Comparison of ENCODE assay signal across 25 cellular contexts in genomic region chr16:26772503-26772902, GRCh38.
DNase-seq lines count a peak whose midpoint lies in the region; ATAC-seq, FAIRE-seq and TF ChIP-seq lines count a peak whose summit lies in the region.
"Had no signal": no experiment of that assay in that cellular context is flagged by ENCODE, and none has a peak within 500 bp of the region (broad histone marks: within the 10 kb centered on the region; RNA-seq: fewer than 3 reads in every experiment).

No MANE protein-coding gene starts in this region.

- TF ChIP-seq CTCF in bronchial epithelial cell (IDR thresholded peaks at IDR 0.05; ENCODE audit: insufficient read depth, low read length, severe bottlenecking) (no peak), upper lobe of left lung (IDR thresholded peaks at IDR 0.05) (no peak)

- no peak for TF ChIP-seq POLR2A in upper lobe of left lung (IDR thresholded peaks at IDR 0.05)

- no peak for FAIRE-seq in bronchial epithelial cell (lab: Jason Lieb, UNC)
- FAIRE-seq: astrocyte had no signal

- H3K27me3 ChIP-seq in bronchial epithelial cell (ENCODE audit: control insufficient read depth, insufficient read depth, low read length) (no peaks in the 10 kb centered on the region), upper lobe of left lung (no peaks in the 10 kb centered on the region)
- H3K27me3 ChIP-seq: ovary, tibial artery had no signal

- ATAC-seq in GM21390 (IDR thresholded peaks at IDR 0.05; ENCODE audit: unreplicated experiment) (peak; percentile 53), HG03565 (IDR thresholded peaks at IDR 0.05; ENCODE audit: unreplicated experiment) (peak; percentile 45), upper lobe of left lung (ENCODE audit: low FRiP score in 2 of 2) (no peak)
- ATAC-seq: left lobe of liver; natural killer cell treated with Interleukin-12 subunit alpha and Interleukin-12 subunit beta and Interleukin-15 and Interleukin-18, amount 100 ng/mL, for 72 hours; WTC11 had no signal

- 33 to 38% methylated on average over 2 of the region's 2 CpGs for WGBS in upper lobe of left lung, 2 donors

- H3K27ac ChIP-seq in upper lobe of left lung: no peak overlapping the region
- H3K27ac ChIP-seq: dorsolateral prefrontal cortex, ovary, spleen, tibial artery had no signal

- H3K9me3 ChIP-seq in upper lobe of left lung: peaks cover 0 to 5% (median 0%) of the 10 kb centered on the region in 4 donors
- H3K9me3 ChIP-seq: ovary, tibial artery had no signal

- H3K4me1 ChIP-seq in upper lobe of left lung: no peaks in the 10 kb centered on the region
- H3K4me1 ChIP-seq: spleen, tibial artery had no signal

- H3K36me3 ChIP-seq in bronchial epithelial cell (ENCODE audit: control insufficient read depth, insufficient read depth, low read length) (no peaks in the 10 kb centered on the region), upper lobe of left lung (no peaks in the 10 kb centered on the region)
- H3K36me3 ChIP-seq: ovary, spleen, tibial artery had no signal

- H3K4me3 ChIP-seq in bronchial epithelial cell (ENCODE audit: low read depth, low read length) (no peak overlapping the region), upper lobe of left lung (no peak overlapping the region)
- H3K4me3 ChIP-seq: dorsolateral prefrontal cortex, ovary, spleen, tibial artery had no signal

- DNase-seq in NCI-H510A treated with DMSO at 0.1 percent for 48 hours (lab: John Stamatoyannopoulos, UW) (peak; percentile 8), NCI-H510A (lab: John Stamatoyannopoulos, UW) (no peak), bronchial epithelial cell (ENCODE audit: low read depth) (peak; percentile 40), upper lobe of left lung (no peak), kidney tubule cell (ENCODE audit: low spot score) (no peak)
- no peak for DNase-seq in effector CD4-positive, alpha-beta T cell
- DNase-seq: 8988T; CD4-positive, alpha-beta memory T cell; DMS 273 treated with DMSO at 0.1 percent for 48 hours; dorsolateral prefrontal cortex; foreskin fibroblast; H7; NCI-H1105; NCI-H2081; ovary; spleen; stimulated activated CD4-positive, alpha-beta T cell treated with anti-CD3 and anti-CD28 coated beads, Interleukin-4, amount 100 ng/mL, for 24 hours; T-helper 9 cell; tibial artery had no signal

- TF ChIP-seq EP300 in upper lobe of left lung (IDR thresholded peaks at IDR 0.05): no peak

Comparison
In these comparisons a context has a peak if more than half of its experiments do, and no peak if none do; other contexts are left out.
1. DNase-seq: peak in NCI-H510A treated with DMSO at 0.1 percent for 48 hours (single experiment) and bronchial epithelial cell (single experiment); none in NCI-H510A (single experiment), effector CD4-positive, alpha-beta T cell (single experiment), upper lobe of left lung (0 of 2) and kidney tubule cell (single experiment).
2. ATAC-seq: peak in GM21390 (single experiment) and HG03565 (single experiment); none in upper lobe of left lung (0 of 2).